8 cellular contexts compared by ENCODE assay signal in genomic region chr17:42681976-42682375, GRCh38. TPM values are rescaled to one million over a fixed set of nuclear protein-coding genes. Genes with fewer than 3 reads are reported as not detected.
DNase-seq lines count a peak whose midpoint lies in the region; ATAC-seq, FAIRE-seq and TF ChIP-seq lines count a peak whose summit lies in the region.

No MANE protein-coding gene starts in this region.

- peaks cover 50% of the 10 kb centered on the region for H3K4me1 Mint-ChIP-seq in activated CD4-positive, alpha-beta memory T cell treated with anti-CD3 and anti-CD28 coated beads, Interleukin-2, amount 10 ng/mL, durations not matched to agents 7 days and 5 days
- H3K4me1 Mint-ChIP-seq in stimulated activated naive B cell treated with anti-CD40 and anti-IgM and Interleukin-4, amounts not matched to agents 10 μg/mL and 1 μg/mL and 100 μg/mL, for 72 hours, result peaks cover 43 to 69% of the 10 kb centered on the region in 2 donors

- CTCF ChIA-PET in HEK293T (lab: Yijun Ruan, JAX), result interaction anchor here (2.2 kb wide), 1 partner anchor 104 kb away, joined by 14 read pairs; the partner anchor contains the start of gene PSMC3IP
- CTCF ChIA-PET in activated CD4-positive, alpha-beta memory T cell treated with anti-CD3 and anti-CD28 coated beads, Interleukin-2, amount 10 ng/mL, durations not matched to agents 7 days and 5 days (lab: Charles Lee), result interaction anchor here (2.2 kb wide), 1 partner anchor 104 kb away, joined by 15 read pairs; no protein-coding TSS in a partner anchor

- no peak for TF ChIP-seq CTCF in kidney (IDR thresholded peaks at IDR 0.05; ENCODE audit: borderline replicate concordance, extremely low read depth, insufficient read depth)

- POLR2A ChIA-PET in HEK293T (lab: Yijun Ruan, JAX), result interaction anchor here (1.3 to 2.4 kb wide), 2 partner anchors 64 to 104 kb away, joined by 5 to 21 read pairs; partner anchors contain the start of gene PSMC3IP
- POLR2A ChIA-PET in activated CD4-positive, alpha-beta memory T cell treated with anti-CD3 and anti-CD28 coated beads, Interleukin-2, amount 10 ng/mL, durations not matched to agents 7 days and 5 days (lab: Charles Lee), result no interaction called here

- H3K4me1 ChIP-seq in right cardiac atrium (ENCODE audit: control insufficient read depth, insufficient read depth, low read length) (peaks cover 4% of the 10 kb centered on the region), kidney (ENCODE audit: control insufficient read depth in 1 of 2, insufficient read depth in 1 of 2, low read depth in 1 of 2, low read length in 2 of 2) (peaks cover 3 to 35% of the 10 kb centered on the region in 2 donors)

- H3K27me3 ChIP-seq in right cardiac atrium (ENCODE audit: control insufficient read depth, insufficient read depth), result no peaks in the 10 kb centered on the region

- no peak for FAIRE-seq in kidney (lab: Jason Lieb, UNC)

- peak overlapping the region in 1 of 2 donors; percentile 10 for H3K9ac ChIP-seq in kidney (ENCODE audit: low read length in 2 of 2)

- WGBS in right cardiac atrium, result 50% methylated on average over 5 of the region's 5 CpGs

- peak overlapping the region; percentile 27 for H3K4me3 ChIP-seq in right cardiac atrium (ENCODE audit: low read length)
- H3K4me3 ChIP-seq in kidney (ENCODE audit: low read length in 2 of 2), result peak overlapping the region in 1 of 2 donors; percentile 4

- H3K36me3 Mint-ChIP-seq in activated CD4-positive, alpha-beta memory T cell treated with anti-CD3 and anti-CD28 coated beads, Interleukin-2, amount 10 ng/mL, durations not matched to agents 7 days and 5 days (ENCODE audit: low read depth), result no peaks in the 10 kb centered on the region
- H3K36me3 Mint-ChIP-seq in stimulated activated naive B cell treated with anti-CD40 and anti-IgM and Interleukin-4, amounts not matched to agents 10 μg/mL and 1 μg/mL and 100 μg/mL, for 72 hours, result peaks cover 4 to 15% of the 10 kb centered on the region in 2 donors

- no peaks in the 10 kb centered on the region for H3K9me3 Mint-ChIP-seq in activated CD4-positive, alpha-beta memory T cell treated with anti-CD3 and anti-CD28 coated beads, Interleukin-2, amount 10 ng/mL, durations not matched to agents 7 days and 5 days
- H3K9me3 Mint-ChIP-seq in stimulated activated naive B cell treated with anti-CD40 and anti-IgM and Interleukin-4, amounts not matched to agents 10 μg/mL and 1 μg/mL and 100 μg/mL, for 72 hours, result peaks cover 0 to 2% of the 10 kb centered on the region in 2 donors

- H3K9me3 ChIP-seq in right cardiac atrium (ENCODE audit: control insufficient read depth, low read length), result no peaks in the 10 kb centered on the region
- H3K9me3 ChIP-seq in kidney (ENCODE audit: control insufficient read depth in 1 of 2, low read length in 2 of 2), result no peaks in the 10 kb centered on the region

- H3K27ac Mint-ChIP-seq in activated CD4-positive, alpha-beta memory T cell treated with anti-CD3 and anti-CD28 coated beads, Interleukin-2, amount 10 ng/mL, durations not matched to agents 7 days and 5 days, result no peak overlapping the region
- peak overlapping the region; percentile 69 for H3K27ac Mint-ChIP-seq in stimulated activated naive B cell treated with anti-CD40 and anti-IgM and Interleukin-4, amounts not matched to agents 10 μg/mL and 1 μg/mL and 100 μg/mL, for 72 hours

- H3K27ac ChIP-seq in right cardiac atrium (ENCODE audit: low read length) (no peak overlapping the region), kidney (ENCODE audit: low read depth in 2 of 2, low read length in 2 of 2) (no peak overlapping the region)

- H3K4me3 Mint-ChIP-seq in activated CD4-positive, alpha-beta memory T cell treated with anti-CD3 and anti-CD28 coated beads, Interleukin-2, amount 10 ng/mL, durations not matched to agents 7 days and 5 days, result peak overlapping the region; percentile 38
- peak overlapping the region; percentile 82 to 94 for H3K4me3 Mint-ChIP-seq in stimulated activated naive B cell treated with anti-CD40 and anti-IgM and Interleukin-4, amounts not matched to agents 10 μg/mL and 1 μg/mL and 100 μg/mL, for 72 hours

- no peak for DNase-seq in HEK293T (ENCODE audit: extremely low spot score)
- no peak for DNase-seq in activated CD4-positive, alpha-beta memory T cell treated with anti-CD3 and anti-CD28 coated beads, Interleukin-2, amount 10 ng/mL, durations not matched to agents 7 days and 5 days
- DNase-seq in right cardiac atrium, result no peak
- DNase-seq in stimulated activated naive B cell treated with anti-CD40 and anti-IgM and Interleukin-4, amounts not matched to agents 10 μg/mL and 1 μg/mL and 100 μg/mL, for 72 hours, result no peak
- no peak for DNase-seq in kidney
- no peak for DNase-seq in T1000 (lab: John Stamatoyannopoulos, UW)
- DNase-seq in posterior vena cava (ENCODE audit: low spot score), result no peak

- ATAC-seq in right cardiac atrium, result no peak
- ATAC-seq in stimulated activated naive B cell treated with anti-CD40 and anti-IgM and Interleukin-4, amounts not matched to agents 10 μg/mL and 1 μg/mL and 100 μg/mL, for 72 hours (replicated peaks), result no peak
- no peak for ATAC-seq in GM18502 (IDR thresholded peaks at IDR 0.05; ENCODE audit: poor library complexity, unreplicated experiment)

- peaks cover 49% of the 10 kb centered on the region for H3K27me3 Mint-ChIP-seq in activated CD4-positive, alpha-beta memory T cell treated with anti-CD3 and anti-CD28 coated beads, Interleukin-2, amount 10 ng/mL, durations not matched to agents 7 days and 5 days
- H3K27me3 Mint-ChIP-seq in stimulated activated naive B cell treated with anti-CD40 and anti-IgM and Interleukin-4, amounts not matched to agents 10 μg/mL and 1 μg/mL and 100 μg/mL, for 72 hours, result peaks cover 35 to 48% of the 10 kb centered on the region in 2 donors

- no peaks in the 10 kb centered on the region for H3K36me3 ChIP-seq in kidney (ENCODE audit: control insufficient read depth in 1 of 2, insufficient read depth in 2 of 2, low read length in 2 of 2)

- intact Hi-C loops in right cardiac atrium (cut with DNase I), result loop anchor here in 2 of 4 donors (5.0 to 10.0 kb wide), 2 partner anchors 75 to 77 kb away; partner anchors contain the start of genes RETREG3 (in 2 of the 2) and TUBG1 (in 2 of the 2)
- intact Hi-C loops in kidney (cut with DNase I), result no loop called here
- intact Hi-C loops in posterior vena cava (cut with DNase I), result loop anchor here (5.0 to 10.0 kb wide), 3 partner anchors 105 to 217 kb away; partner anchors contain the start of gene PSMC3IP (in 2 of the 2)

TF ChIP-seq in HEK293T, 16 proteins besides CTCF, POLR2A, EP300 and RAD21:
- TF ChIP-seq PKNOX1 (IDR thresholded peaks at IDR 0.05), result no peak
- TF ChIP-seq FOXM1 (IDR thresholded peaks at IDR 0.05; ENCODE audit: borderline replicate concordance), result peak; percentile 38; the same call in 1 of the 2 replicates

RNA-seq across cellular contexts. Expression of gene CCR10, which starts 0.3 kb away (rescaled TPM):
- total RNA-seq in activated CD4-positive, alpha-beta memory T cell treated with anti-CD3 and anti-CD28 coated beads, Interleukin-2, amount 10 ng/mL, durations not matched to agents 7 days and 5 days, result 1 to 10 TPM in 1 of 2 experiments, under 1 TPM in 1; 0.68 to 1.1 TPM
- total RNA-seq in right cardiac atrium (1 to 10 TPM; 1.8 to 2.9 (median 2.5) TPM), kidney (1.4 TPM), posterior vena cava (1 to 10 TPM; 1.7 to 2.5 TPM)
- polyA plus RNA-seq in right cardiac atrium (2.6 TPM), kidney (ENCODE audit: insufficient read depth, low read depth, low replicate concordance) (1.7 TPM)

RNA-seq across cellular contexts. Expression of gene CNTNAP1, which starts 0.4 kb away (rescaled TPM):
- 1 to 10 TPM; 1.2 TPM for total RNA-seq in activated CD4-positive, alpha-beta memory T cell treated with anti-CD3 and anti-CD28 coated beads, Interleukin-2, amount 10 ng/mL, durations not matched to agents 7 days and 5 days
- total RNA-seq in right cardiac atrium (1 to 10 TPM; 4.6 to 9.9 (median 7.1) TPM), kidney (9.1 TPM), posterior vena cava (10 to 100 TPM; 11.0 to 24.8 TPM)
- polyA plus RNA-seq in right cardiac atrium (4.6 TPM), kidney (ENCODE audit: insufficient read depth, low read depth, low replicate concordance) (1.4 TPM)

RNA-seq across cellular contexts. Expression of gene PLEKHH3, which starts 5.2 kb away (rescaled TPM):
- total RNA-seq in activated CD4-positive, alpha-beta memory T cell treated with anti-CD3 and anti-CD28 coated beads, Interleukin-2, amount 10 ng/mL, durations not matched to agents 7 days and 5 days, result 1 to 10 TPM; 1.8 to 3.1 TPM
- total RNA-seq in right cardiac atrium (10 to 100 TPM; 14.4 to 30.8 (median 23.9) TPM), kidney (21.2 TPM), posterior vena cava (10 to 100 TPM; 22.2 to 24.8 TPM)
- polyA plus RNA-seq in right cardiac atrium (23.0 TPM), kidney (ENCODE audit: insufficient read depth, low read depth, low replicate concordance) (23.2 TPM)

RNA-seq across cellular contexts. Expression of gene TUBG2, which starts 22.9 kb away (rescaled TPM):
- total RNA-seq in activated CD4-positive, alpha-beta memory T cell treated with anti-CD3 and anti-CD28 coated beads, Interleukin-2, amount 10 ng/mL, durations not matched to agents 7 days and 5 days, result 1 to 10 TPM; 7.2 to 7.5 TPM
- total RNA-seq in right cardiac atrium (10 to 100 TPM; 11.6 to 21.3 (median 18.4) TPM), kidney (19.9 TPM), posterior vena cava (10 to 100 TPM; 17.9 to 19.8 TPM)
- polyA plus RNA-seq in right cardiac atrium (19.8 TPM), kidney (ENCODE audit: insufficient read depth, low read depth, low replicate concordance) (39.9 TPM)
